Comparison of ENCODE assay signal across 8 cellular contexts in genomic region chr5:112976432-112977309, GRCh38. TPM values are rescaled to one million over a fixed set of nuclear protein-coding genes. Genes with fewer than 3 reads are reported as not detected.
DNase-seq lines count a peak whose midpoint lies in the region; ATAC-seq, FAIRE-seq and TF ChIP-seq lines count a peak whose summit lies in the region.

DCP2 (plus strand) TSS chr5:112976798; CDS start chr5:112976934, 136 bp downstream.

- no peak for TF ChIP-seq CTCF in astrocyte (IDR thresholded peaks at IDR 0.05; ENCODE audit: insufficient read depth, low read depth, low read length)
- no peak for TF ChIP-seq CTCF in uterus (IDR thresholded peaks at IDR 0.05)

- H4K20me1 ChIP-seq in astrocyte (ENCODE audit: insufficient read depth, low read length), result peaks cover 19% of the 10 kb centered on the region

- peak within 1 kb of the TSS; percentile 81 for H3K27ac ChIP-seq in astrocyte (ENCODE audit: low read depth, low read length)
- peak within 1 kb of the TSS; percentile 90 for H3K27ac ChIP-seq in right cardiac atrium (ENCODE audit: low read length)
- peak within 1 kb of the TSS; percentile 86 to 90 for H3K27ac ChIP-seq in uterus

- peaks cover 11% of the 10 kb centered on the region for H3K4me1 ChIP-seq in astrocyte (ENCODE audit: insufficient read depth, low read length)
- H3K4me1 ChIP-seq in right cardiac atrium (ENCODE audit: control insufficient read depth, insufficient read depth, low read length), result peaks cover 2% of the 10 kb centered on the region
- H3K4me1 ChIP-seq in uterus, result no peaks in the 10 kb centered on the region

- peak within 1 kb of the TSS; percentile 94 for H3K4me3 ChIP-seq in astrocyte (ENCODE audit: insufficient read depth, low read depth, low read length)
- H3K4me3 ChIP-seq in right cardiac atrium (ENCODE audit: low read length), result peak within 1 kb of the TSS; percentile 63
- H3K4me3 ChIP-seq in uterus, result peak within 1 kb of the TSS; percentile 87 to 99

- intact Hi-C loops in right cardiac atrium (cut with DNase I) (no loop called here), uterus (cut with DNase I; ENCODE audit: low total_unique reads) (no loop called here)

- WGBS in right cardiac atrium, result under 1% methylated on average over 75 of the region's 75 CpGs

- H3K9me3 Mint-ChIP-seq in astrocyte (ENCODE audit: unreplicated experiment), result no peaks in the 10 kb centered on the region

- H3K4me2 ChIP-seq in astrocyte (ENCODE audit: low read length), result peak within 1 kb of the TSS; percentile 91

- no peaks in the 10 kb centered on the region for H3K27me3 Mint-ChIP-seq in astrocyte (ENCODE audit: low read depth, unreplicated experiment)

- peak; percentile 97 for ATAC-seq in GM18505 (IDR thresholded peaks at IDR 0.05; ENCODE audit: unreplicated experiment)
- ATAC-seq in HG02973 (IDR thresholded peaks at IDR 0.05; ENCODE audit: unreplicated experiment), result peak; percentile 98
- ATAC-seq in right cardiac atrium, result peak; percentile 99

- H3K27me3 ChIP-seq in astrocyte (ENCODE audit: insufficient read depth, low read length) (no peaks in the 10 kb centered on the region), right cardiac atrium (ENCODE audit: control insufficient read depth, insufficient read depth) (no peaks in the 10 kb centered on the region), uterus (no peaks in the 10 kb centered on the region)

- H3K9ac ChIP-seq in astrocyte (ENCODE audit: low read length), result peak within 1 kb of the TSS; percentile 95

- peak; percentile 98 for DNase-seq in NCI-H2029 (lab: John Stamatoyannopoulos, UW)
- DNase-seq in T-helper 22 cell (ENCODE audit: low read depth), result peak; percentile 93
- DNase-seq in astrocyte (ENCODE audit: low read depth), result peak; percentile 99
- DNase-seq in right cardiac atrium, result peak; percentile 96 to 98 (median 98)
- DNase-seq in pulmonary artery endothelial cell (ENCODE audit: low read depth, low spot score), result peak; percentile 98
- peak; percentile 94 to 95 for DNase-seq in uterus

- peak within 1 kb of the TSS; percentile 96 for H2AFZ ChIP-seq in astrocyte (ENCODE audit: low read depth, low read length)

- no peaks in the 10 kb centered on the region for H3K9me3 ChIP-seq in astrocyte (ENCODE audit: insufficient read depth, low read depth, low read length)
- H3K9me3 ChIP-seq in right cardiac atrium (ENCODE audit: control insufficient read depth, low read length), result no peaks in the 10 kb centered on the region
- no peaks in the 10 kb centered on the region for H3K9me3 ChIP-seq in uterus

- TF ChIP-seq POLR2A in GM18505 (IDR thresholded peaks at IDR 0.05; ENCODE audit: borderline replicate concordance, extremely low read depth, insufficient read depth, insufficient read length), result peak; percentile 96
- TF ChIP-seq POLR2A in uterus (IDR thresholded peaks at IDR 0.05), result peak; percentile 50 to 63

- H3K36me3 Mint-ChIP-seq in astrocyte (ENCODE audit: low read depth, unreplicated experiment), result no peaks in the 10 kb centered on the region

- H3K4me3 Mint-ChIP-seq in astrocyte (ENCODE audit: unreplicated experiment), result peak within 1 kb of the TSS; percentile 98

- peak within 1 kb of the TSS; percentile 83 for H3K27ac Mint-ChIP-seq in astrocyte (ENCODE audit: unreplicated experiment)

- peaks cover 17% of the 10 kb centered on the region for H3K4me1 Mint-ChIP-seq in astrocyte (ENCODE audit: low read depth, unreplicated experiment)

- no peaks in the 10 kb centered on the region for H3K36me3 ChIP-seq in astrocyte (ENCODE audit: insufficient read depth, low read length)
- no peaks in the 10 kb centered on the region for H3K36me3 ChIP-seq in uterus

- FAIRE-seq in astrocyte (lab: Jason Lieb, UNC), result peak; percentile 59

- peaks cover 51% of the 10 kb centered on the region for H3K79me2 ChIP-seq in astrocyte (ENCODE audit: insufficient read depth, low read length)

RNA-seq across cellular contexts. Expression of gene DCP2, which starts in this region (rescaled TPM):
- total RNA-seq in astrocyte (39.8 and 48.9 TPM in 2 replicates), right cardiac atrium (10 to 100 TPM; 23.2 to 26.7 (median 25.9) TPM), pulmonary artery endothelial cell (39.7 and 71.9 TPM in 2 replicates), uterus (100 to 1,000 TPM in 1 of 4 donors, 10 to 100 TPM in 3; 11.2 to 124 (median 27.6) TPM)
- polyA plus RNA-seq in right cardiac atrium, result 3.6 TPM

Comparison
In these comparisons a context has a peak if more than half of its experiments do, and no peak if none do; other contexts are left out.
1. Peak in every context shown above with its lines: DNase-seq, ATAC-seq, H3K4me3 ChIP-seq and H3K27ac ChIP-seq.